Comparison of ENCODE assay signal across 15 cellular contexts in genomic region chrX:50093627-50094026, GRCh38.
"Had no signal": no experiment of that assay in that cellular context is flagged by ENCODE, and none has a peak within 500 bp of the region (broad histone marks: within the 10 kb centered on the region; RNA-seq: fewer than 3 reads in every experiment).

No MANE protein-coding gene starts in this region.

- H3K4me3 ChIP-seq: dorsolateral prefrontal cortex, heart left ventricle, smooth muscle cell, suprapubic skin, thyroid gland had no signal

- H3K27me3 ChIP-seq: suprapubic skin, thyroid gland had no signal

- ATAC-seq: heart left ventricle; left ventricle myocardium superior; naive thymus-derived CD4-positive, alpha-beta T cell; right cardiac atrium had no signal

- H3K27ac ChIP-seq: dorsolateral prefrontal cortex, heart left ventricle, suprapubic skin, thyroid gland had no signal

- DNase-seq: cortex of kidney; dorsolateral prefrontal cortex; effector CD8-positive, alpha-beta T cell; heart left ventricle; hippocampal formation; kidney glomerular epithelial cell; left ventricle myocardium superior; mesendoderm; naive thymus-derived CD4-positive, alpha-beta T cell; right cardiac atrium; stimulated activated CD4-positive, alpha-beta T cell treated with anti-CD3 and anti-CD28 coated beads, Interleukin-2, amount 100 ng/mL, for 48 hours; stimulated activated naive CD4-positive, alpha-beta T cell treated with Interleukin-2 at 50 U/mL for 16 hours; thyroid gland had no signal

- H3K4me1 ChIP-seq: heart left ventricle, suprapubic skin, thyroid gland had no signal

- H3K36me3 ChIP-seq: suprapubic skin, thyroid gland had no signal

- H3K9me3 ChIP-seq: heart left ventricle, suprapubic skin, thyroid gland had no signal
